In the genomic region with DNA sequence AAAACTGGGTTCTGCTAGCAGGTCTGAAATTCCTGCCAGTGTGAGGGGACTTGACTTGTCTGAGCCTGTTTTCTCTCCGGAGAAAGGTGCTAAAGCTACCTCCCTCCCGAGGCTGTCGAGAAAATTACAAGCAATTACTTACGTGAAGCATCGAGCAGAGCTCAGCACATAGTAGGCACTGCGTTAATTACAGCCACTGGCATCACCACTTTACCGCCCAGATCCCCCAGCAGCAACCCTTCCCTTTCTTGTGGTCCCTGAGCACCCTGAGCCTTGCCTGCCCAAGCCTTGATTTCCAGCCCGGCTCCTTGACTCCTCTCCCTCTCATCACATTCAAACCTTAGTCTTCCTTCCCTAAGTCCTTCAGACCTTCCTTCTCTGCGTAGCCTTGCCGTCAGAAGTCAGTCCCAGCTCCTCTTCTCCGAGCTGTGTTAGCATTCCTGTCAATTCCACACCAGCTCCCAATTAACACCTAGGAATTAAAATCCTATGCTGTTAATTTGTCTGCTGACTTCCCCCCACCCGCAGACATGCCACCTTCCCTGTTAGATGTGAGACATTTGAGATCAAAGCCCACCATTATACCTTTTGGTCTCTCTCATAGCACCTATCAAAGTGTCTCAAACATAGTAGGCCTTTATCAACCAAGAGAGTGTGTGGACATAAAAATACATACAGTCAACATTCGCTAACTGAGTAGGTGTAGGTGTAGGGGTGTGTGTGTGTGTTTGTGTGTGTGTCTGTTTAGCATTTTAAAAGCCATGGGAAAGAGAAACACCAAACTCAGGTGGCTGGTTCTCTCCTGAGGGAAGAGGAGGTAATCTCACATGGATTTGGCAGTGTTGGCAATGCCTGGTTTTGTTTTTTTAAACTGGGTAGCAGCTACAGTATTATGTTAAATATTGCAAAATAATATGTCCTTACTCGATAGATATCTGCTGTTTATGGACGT, we compare ENCODE assay signal across 1 cellular context.
A peak's percentile ranks its signal among the peaks of the same experiment; 100 is the strongest.
TF ChIP-seq lines count a peak whose summit lies in the region.

No MANE protein-coding gene starts in this region.

TF ChIP-seq in K562, 482 proteins besides CTCF, POLR2A, EP300 and RAD21:
- TF ChIP-seq ZKSCAN1 (IDR thresholded peaks at IDR 0.05; ENCODE audit: low read depth, low read length) = peak; percentile 73
- no peak for TF ChIP-seq MCM7 (IDR thresholded peaks at IDR 0.05)
